1 cellular context compared by ENCODE assay signal in the genomic region with DNA sequence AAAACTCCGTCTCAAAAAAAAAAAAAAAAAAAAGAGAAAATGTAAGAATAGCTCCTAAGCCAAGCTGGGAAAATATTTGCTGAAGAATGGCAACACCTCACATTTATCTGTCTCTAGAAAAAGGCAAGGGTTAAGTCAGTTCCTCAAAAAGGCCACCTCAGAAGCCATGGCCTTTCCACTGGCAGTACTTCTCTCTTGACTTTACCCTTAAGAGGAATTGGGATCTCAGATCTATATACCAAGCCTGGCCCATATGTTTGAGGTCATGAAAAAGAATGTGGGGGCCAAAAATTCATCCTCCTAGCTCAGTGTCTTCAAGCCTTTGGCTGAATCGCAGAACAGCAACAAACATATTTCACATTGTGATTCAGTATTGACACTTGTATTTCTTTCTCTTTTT.
TF ChIP-seq lines count a peak whose summit lies in the region.

No MANE protein-coding gene starts in this region.

TF ChIP-seq in GM12878, 131 proteins besides CTCF, POLR2A, EP300 and RAD21 (continued from another document):
- no peak for TF ChIP-seq RELA (IDR thresholded peaks at IDR 0.05; ENCODE audit: borderline replicate concordance, partially characterized antibody)
